Comparison of ENCODE assay signal across 16 cellular contexts in genomic region chr1:997728-998050, GRCh38. TPM values are rescaled to one million over a fixed set of nuclear protein-coding genes. Genes with fewer than 3 reads are reported as not detected.
DNase-seq lines count a peak whose midpoint lies in the region; ATAC-seq, FAIRE-seq and TF ChIP-seq lines count a peak whose summit lies in the region.
"Had no signal": no experiment of that assay in that cellular context is flagged by ENCODE, and none has a peak within 500 bp of the region (broad histone marks: within the 10 kb centered on the region; RNA-seq: fewer than 3 reads in every experiment).

No MANE protein-coding gene starts in this region.

- H3K9me1 ChIP-seq in K562 (ENCODE audit: control insufficient read depth, insufficient read depth, low read length) = no peaks in the 10 kb centered on the region

- H3K14ac ChIP-seq in trophoblast cell (ENCODE audit: low read length) = no peak overlapping the region

- no peak overlapping the region for H2AFZ ChIP-seq in GM23338
- no peak overlapping the region for H2AFZ ChIP-seq in K562 (ENCODE audit: low read depth, low read length)
- H2AFZ ChIP-seq in trophoblast cell (ENCODE audit: insufficient read depth, low read length, poor library complexity) = no peak overlapping the region

- H3K27ac Mint-ChIP-seq in GM23338 = no peak overlapping the region
- no peak overlapping the region for H3K27ac Mint-ChIP-seq in activated CD4-positive, alpha-beta T cell treated with anti-CD3 and anti-CD28 coated beads, Interleukin-2, amount 10 ng/mL, durations not matched to agents 7 days and 5 days

- POLR2A ChIA-PET in K562 (lab: Yijun Ruan, JAX) = interaction anchor here (0.7 to 1.9 kb wide), 6 partner anchors 13 to 205 kb away, joined by 3 to 8 read pairs (median 4); partner anchors contain the start of genes ISG15 and PERM1
- POLR2A ChIA-PET in activated CD4-positive, alpha-beta T cell treated with anti-CD3 and anti-CD28 coated beads, Interleukin-2, amount 10 ng/mL, durations not matched to agents 7 days and 5 days (lab: Charles Lee) = no interaction called here

- peaks cover 5% of the 10 kb centered on the region for H3K4me1 Mint-ChIP-seq in GM23338
- peaks cover 13% of the 10 kb centered on the region for H3K4me1 Mint-ChIP-seq in activated CD4-positive, alpha-beta T cell treated with anti-CD3 and anti-CD28 coated beads, Interleukin-2, amount 10 ng/mL, durations not matched to agents 7 days and 5 days

- no peak overlapping the region for H2BK5ac ChIP-seq in trophoblast cell (ENCODE audit: low read depth, low read length, poor library complexity)

- H3K36me3 Mint-ChIP-seq in GM23338 (ENCODE audit: low read depth) = no peaks in the 10 kb centered on the region; the same call in 1 of the 3 replicates
- peaks cover 2% of the 10 kb centered on the region for H3K36me3 Mint-ChIP-seq in activated CD4-positive, alpha-beta T cell treated with anti-CD3 and anti-CD28 coated beads, Interleukin-2, amount 10 ng/mL, durations not matched to agents 7 days and 5 days (ENCODE audit: low read depth)

- peaks cover 6% of the 10 kb centered on the region; the same call in 1 of the 2 replicates for H3F3A ChIP-seq in GM23338 (replicated peaks; ENCODE audit: low read depth)

- intact Hi-C loops in K562 (cut with micrococcal nuclease) = no loop called here

- H3K4me1 ChIP-seq in GM23338 (ENCODE audit: insufficient read depth) (peaks cover 8% of the 10 kb centered on the region), K562 (replicated peaks in 1 of 2; ENCODE audit: control insufficient read depth in 2 of 2, insufficient read depth in 2 of 2, low read length in 2 of 2) (peaks cover 4 to 71% of the 10 kb centered on the region in 2 experiments; a peak in 4 of 5 replicates), trophoblast cell (ENCODE audit: control insufficient read depth in 1 of 2, insufficient read depth in 2 of 2, low read length in 2 of 2) (peaks cover 16 to 21% of the 10 kb centered on the region in 2 experiments)

- no peaks in the 10 kb centered on the region for H3K9me3 ChIP-seq in K562 (replicated peaks; ENCODE audit: control insufficient read depth, insufficient read depth, low read depth, low read length)
- H3K9me3 ChIP-seq in trophoblast cell (ENCODE audit: insufficient read depth, low read depth, low read length) = peaks cover 7% of the 10 kb centered on the region
- H3K9me3 ChIP-seq: BLaER1, thoracic aorta had no signal

- BruUV-seq in K562 (replicated peaks; lab: Mats Ljungman, UMichigan) = no TSS peak

- no peak for TF ChIP-seq EP300 in K562 (IDR thresholded peaks at IDR 0.05; ENCODE audit: low read length)

- WGBS in K562 (ENCODE audit: insufficient coverage, low coverage, missing lambda C conversion rate) = 67% methylated on average over 4 of the region's 7 CpGs
- no CpG with 5 or more reads among the region's 7 CpGs for WGBS in trophoblast cell (ENCODE audit: extremely low coverage, insufficient coverage, insufficient read length)

- CTCF ChIA-PET in K562 (lab: Yijun Ruan, JAX; ENCODE audit: low intra/inter-chr PET ratio) = no interaction called here
- CTCF ChIA-PET in activated CD4-positive, alpha-beta T cell treated with anti-CD3 and anti-CD28 coated beads, Interleukin-2, amount 10 ng/mL, durations not matched to agents 7 days and 5 days (lab: Charles Lee) = interaction anchor here (0.8 to 1.5 kb wide), 3 partner anchors 13 to 36 kb away, joined by 3 to 5 read pairs (median 5); partner anchors contain the start of gene PERM1

- no peak overlapping the region for H3K18ac ChIP-seq in trophoblast cell (ENCODE audit: low read length)

- no peak for TF ChIP-seq RAD21 in K562 (CRISPR knock-in tag; conservative IDR thresholded peaks at IDR 0.05 in 1 of 2, IDR thresholded peaks at IDR 0.05 in 1 of 2)

- no peak overlapping the region for H4K12ac ChIP-seq in trophoblast cell (ENCODE audit: low read depth, low read length)

- no peak overlapping the region for H3K4me3 Mint-ChIP-seq in GM23338
- no peak overlapping the region for H3K4me3 Mint-ChIP-seq in activated CD4-positive, alpha-beta T cell treated with anti-CD3 and anti-CD28 coated beads, Interleukin-2, amount 10 ng/mL, durations not matched to agents 7 days and 5 days

- H3K4me3 ChIP-seq in GM23338 (peak overlapping the region; percentile 71; the same call in 1 of the 2 replicates), K562 (no peak overlapping the region), trophoblast cell (ENCODE audit: low read depth, low read length) (no peak overlapping the region)

- H2BK12ac ChIP-seq in trophoblast cell (ENCODE audit: low read length) = no peak overlapping the region

- no peak overlapping the region for H3K23ac ChIP-seq in trophoblast cell (ENCODE audit: low read length)

- no peaks in the 10 kb centered on the region for H3K36me3 ChIP-seq in GM23338 (ENCODE audit: insufficient read depth)
- H3K36me3 ChIP-seq in K562 (ENCODE audit: control insufficient read depth, insufficient read depth, low read length) = no peaks in the 10 kb centered on the region
- H3K36me3 ChIP-seq in trophoblast cell (ENCODE audit: control insufficient read depth in 1 of 2, insufficient read depth in 2 of 2, low read length in 2 of 2) = peaks cover 0 to 2% of the 10 kb centered on the region in 2 experiments
- H3K36me3 ChIP-seq: BLaER1, esophagus squamous epithelium, thoracic aorta had no signal

- H3K4ac ChIP-seq in trophoblast cell (ENCODE audit: low read depth, low read length) = no peak overlapping the region

- peaks cover 24% of the 10 kb centered on the region for H3K79me1 ChIP-seq in trophoblast cell (ENCODE audit: low read length)

- H3K27me3 ChIP-seq in GM23338 (ENCODE audit: insufficient read depth) (peaks cover 91% of the 10 kb centered on the region), K562 (ENCODE audit: control insufficient read depth in 2 of 2, insufficient read depth in 2 of 2, low read length in 2 of 2) (peaks cover 0 to 8% of the 10 kb centered on the region in 2 experiments; a peak in 1 of 5 replicates), trophoblast cell (ENCODE audit: insufficient read depth, low read length) (peaks cover 29% of the 10 kb centered on the region)

- H3K4me2 ChIP-seq in GM23338 = peak overlapping the region; percentile 82; the same call in 1 of the 2 replicates
- H3K4me2 ChIP-seq in K562 (ENCODE audit: insufficient read depth, low read length) = no peak overlapping the region
- no peak overlapping the region for H3K4me2 ChIP-seq in trophoblast cell (ENCODE audit: low read length)

- no peak for DNase-seq in GM23338 (ENCODE audit: low spot score)
- DNase-seq in K562 (ENCODE audit: extremely low read depth in 1 of 4, low spot score in 3 of 4) = peak in 1 of 4 experiments; percentile 14
- no peak for DNase-seq in trophoblast cell
- DNase-seq in activated CD4-positive, alpha-beta T cell treated with anti-CD3 and anti-CD28 coated beads, Interleukin-2, amount 10 ng/mL, durations not matched to agents 7 days and 5 days = no peak
- no peak for DNase-seq in midbrain (lab: John Stamatoyannopoulos, UW)
- DNase-seq in caudate nucleus (lab: John Stamatoyannopoulos, UW) = no peak
- DNase-seq: activated CD4-positive, alpha-beta T cell treated with anti-CD3 and anti-CD28 coated beads, Interleukin-2, amount 50 U/mL, for 48 hours; cortex of kidney; DND-41; esophagus squamous epithelium; KBM-7; NCI-H1105 treated with DMSO at 0.1 percent for 48 hours had no signal

- peak overlapping the region in 1 of 2 experiments; percentile 24; a peak in 1 of 4 replicates for H3K9ac ChIP-seq in K562 (ENCODE audit: insufficient read depth in 1 of 2, low read depth in 2 of 2, low read length in 2 of 2)
- H3K9ac ChIP-seq in trophoblast cell (ENCODE audit: low read length) = no peak overlapping the region
- H3K9ac ChIP-seq: BLaER1 had no signal

- peak overlapping the region; percentile 75 for H2AK5ac ChIP-seq in trophoblast cell (ENCODE audit: low read length)

- H2BK120ac ChIP-seq in trophoblast cell (ENCODE audit: insufficient read depth, low read length, poor library complexity) = no peak overlapping the region

- H3K79me2 ChIP-seq in GM23338 (replicated peaks; ENCODE audit: insufficient read depth) (no peaks in the 10 kb centered on the region), K562 (ENCODE audit: control insufficient read depth, insufficient read depth, low read length) (peaks cover 16% of the 10 kb centered on the region; the same call in 2 of the 3 replicates), trophoblast cell (ENCODE audit: control insufficient read depth, insufficient read depth, low read length, poor library complexity) (peaks cover 3% of the 10 kb centered on the region)

- no peak for FAIRE-seq in K562 (lab: Jason Lieb, UNC)
- FAIRE-seq: TTC549 had no signal

- H4K20me1 ChIP-seq in GM23338 (replicated peaks; ENCODE audit: insufficient read depth) = no peaks in the 10 kb centered on the region
- H4K20me1 ChIP-seq in K562 (replicated peaks; ENCODE audit: control insufficient read depth, insufficient read depth, low read length) = peaks cover 9% of the 10 kb centered on the region; the same call in 1 of the 2 replicates

- in situ Hi-C loops in K562 (cut with MboI) = no loop called here

- TF ChIP-seq POLR2A in K562 (conservative IDR thresholded peaks at IDR 0.05) = no peak

- H3K27me3 Mint-ChIP-seq in GM23338 (ENCODE audit: insufficient read depth, low read depth, poor library complexity) = peaks cover 74% of the 10 kb centered on the region
- H3K27me3 Mint-ChIP-seq in activated CD4-positive, alpha-beta T cell treated with anti-CD3 and anti-CD28 coated beads, Interleukin-2, amount 10 ng/mL, durations not matched to agents 7 days and 5 days = peaks cover 29% of the 10 kb centered on the region

- TF ChIP-seq CTCF in GM23338 (conservative IDR thresholded peaks at IDR 0.05; ENCODE audit: low read depth in 2 of 2) (no peak), K562 (IDR thresholded peaks at IDR 0.05 in 2 of 3, conservative IDR thresholded peaks at IDR 0.05 in 1 of 3; ENCODE audit: insufficient read depth in 2 of 3, low read depth in 1 of 3, low read length in 3 of 3) (no peak)

- H4K91ac ChIP-seq in trophoblast cell (ENCODE audit: low read depth, low read length) = no peak overlapping the region

- H3K9me2 ChIP-seq in GM23338 (ENCODE audit: insufficient read depth) = no peaks in the 10 kb centered on the region

- no peak overlapping the region for H4K8ac ChIP-seq in trophoblast cell (ENCODE audit: low read depth, low read length)

- no peak overlapping the region for H3K27ac ChIP-seq in GM23338 (ENCODE audit: low read depth)
- H3K27ac ChIP-seq in K562 (ENCODE audit: extremely low read depth, low read depth, low read length) = no peak overlapping the region
- no peak overlapping the region for H3K27ac ChIP-seq in trophoblast cell (ENCODE audit: low read depth, low read length)
- H3K27ac ChIP-seq in caudate nucleus (ENCODE audit: low read depth, low read length) = no peak overlapping the region
- H3K27ac ChIP-seq: BLaER1, esophagus squamous epithelium, SK-N-MC, thoracic aorta had no signal

- ATAC-seq in GM23338 (peak; percentile 1; the same call in 2 of the 3 replicates), K562 (no peak)

- H3K9me3 Mint-ChIP-seq in GM23338 = peaks cover 9% of the 10 kb centered on the region
- H3K9me3 Mint-ChIP-seq in activated CD4-positive, alpha-beta T cell treated with anti-CD3 and anti-CD28 coated beads, Interleukin-2, amount 10 ng/mL, durations not matched to agents 7 days and 5 days = peaks cover 2% of the 10 kb centered on the region

RNA-seq across cellular contexts. Expression of gene HES4, which starts 2.2 kb away (rescaled TPM):
- 2.3 and 4.8 TPM in 2 replicates for total RNA-seq in GM23338 (2014; rRNA removed; shearing (Covaris generic))
- polyA plus RNA-seq in GM23338 (2016; fragmentation: Nextera tagmentation; extraction: Ambion mirVana) (6.7 and 7.9 TPM in 2 replicates), K562 (2011; rRNA removed) (5.3 and 10.4 TPM in 2 replicates), K562 (2014; fragmentation: Illumina TruSeq; extraction: Trizol) (0.21 and 0.61 TPM in 2 replicates), K562 (2014; fragmentation: Nextera tagmentation; extraction: Ambion mirVana) (not detected), K562 (2014; rRNA removed) (33.7 and 43.7 TPM in 2 replicates)
- 5.7 and 23.9 TPM in 2 replicates for total RNA-seq in K562 (2011; cell fraction: chromatin; rRNA removed; ENCODE audit: low replicate concordance)
- 54.5 and 57.7 TPM in 2 replicates for total RNA-seq in K562 (2011; cell fraction: nucleolus; rRNA removed)
- total RNA-seq in K562 (2011; cell fraction: nucleoplasm; rRNA removed) = 14.9 and 19.0 TPM in 2 replicates
- total RNA-seq in K562 (2014; rRNA removed) (41.4 and 49.2 TPM in 2 replicates), K562 (2014; rRNA removed; fragmentation: Illumina TruSeq; extraction: Trizol) (0.25 TPM in 1 of 2 replicates, not detected in the other), K562 (2015; rRNA removed; fragmentation: Illumina TruSeq; extraction: Trizol) (1.9 TPM in 2 replicates), K562 (2021) (40.5 and 44.3 TPM in 2 replicates)
- 18.6 and 66.9 TPM in 2 replicates for polyA plus RNA-seq in K562 (2011; cell fraction: cytosol; rRNA removed)
- 86.7 and 173 TPM in 2 replicates for polyA plus RNA-seq in K562 (2011; cell fraction: nucleus; rRNA removed)
- 8.3 and 15.7 TPM in 2 replicates for polyA plus RNA-seq in K562 (2012)
- polyA minus RNA-seq in K562 (2011; rRNA and poly(A)+ RNA removed) = 0.21 TPM in 1 of 2 replicates, not detected in the other
- polyA minus RNA-seq in K562 (2011; cell fraction: cytosol; rRNA and poly(A)+ RNA removed) = 3.6 and 11.6 TPM in 2 replicates
- polyA minus RNA-seq in K562 (2011; cell fraction: nucleus; rRNA and poly(A)+ RNA removed) = 7.2 and 11.6 TPM in 2 replicates
- polyA plus RNA-seq in trophoblast cell (2013) = 20.5 and 21.2 TPM in 2 replicates
- under 1 TPM; 0.42 to 0.46 TPM for total RNA-seq in activated CD4-positive, alpha-beta T cell treated with anti-CD3 and anti-CD28 coated beads, Interleukin-2, amount 10 ng/mL, durations not matched to agents 7 days and 5 days

RNA-seq across cellular contexts. Expression of gene ISG15, which starts 15.6 kb away (rescaled TPM):
- 52.9 and 65.3 TPM in 2 replicates for total RNA-seq in GM23338 (2014; rRNA removed; shearing (Covaris generic))
- polyA plus RNA-seq in GM23338 (2016; fragmentation: Nextera tagmentation; extraction: Ambion mirVana) = 101 and 113 TPM in 2 replicates
- 2.7 and 7.4 TPM in 2 replicates for total RNA-seq in K562 (2011; cell fraction: chromatin; rRNA removed; ENCODE audit: low replicate concordance)
- total RNA-seq in K562 (2011; cell fraction: nucleolus; rRNA removed) = 13.3 and 15.0 TPM in 2 replicates
- total RNA-seq in K562 (2011; cell fraction: nucleoplasm; rRNA removed) = 6.9 and 9.5 TPM in 2 replicates
- total RNA-seq in K562 (2014; rRNA removed) = 58.3 and 70.7 TPM in 2 replicates
- 0.40 and 0.54 TPM in 2 replicates for total RNA-seq in K562 (2014; rRNA removed; fragmentation: Illumina TruSeq; extraction: Trizol)
- total RNA-seq in K562 (2015; rRNA removed; fragmentation: Illumina TruSeq; extraction: Trizol) = 10.8 and 11.6 TPM in 2 replicates
- total RNA-seq in K562 (2021) = 31.1 and 32.5 TPM in 2 replicates
- 14.5 and 15.7 TPM in 2 replicates for polyA plus RNA-seq in K562 (2011; rRNA removed)
- 26.4 and 90.5 TPM in 2 replicates for polyA plus RNA-seq in K562 (2011; cell fraction: cytosol; rRNA removed)
- 11.7 and 19.4 TPM in 2 replicates for polyA plus RNA-seq in K562 (2011; cell fraction: nucleus; rRNA removed)
- 26.7 and 43.1 TPM in 2 replicates for polyA plus RNA-seq in K562 (2012)
- 2.6 and 12.8 TPM in 2 replicates for polyA plus RNA-seq in K562 (2014; fragmentation: Illumina TruSeq; extraction: Trizol)
- polyA plus RNA-seq in K562 (2014; fragmentation: Nextera tagmentation; extraction: Ambion mirVana) = 10 to 100 TPM in 1 of 2 experiments, 1 to 10 TPM in 1; 7.2 to 12.2 TPM
- polyA plus RNA-seq in K562 (2014; rRNA removed) = 50.8 and 56.1 TPM in 2 replicates
- polyA minus RNA-seq in K562 (2011; rRNA and poly(A)+ RNA removed) = 1.9 and 3.6 TPM in 2 replicates
- 6.9 and 7.5 TPM in 2 replicates for polyA minus RNA-seq in K562 (2011; cell fraction: cytosol; rRNA and poly(A)+ RNA removed)
- polyA minus RNA-seq in K562 (2011; cell fraction: nucleus; rRNA and poly(A)+ RNA removed) = 1.9 and 5.0 TPM in 2 replicates
- 69.0 and 69.9 TPM in 2 replicates for polyA plus RNA-seq in trophoblast cell (2013)
- total RNA-seq in activated CD4-positive, alpha-beta T cell treated with anti-CD3 and anti-CD28 coated beads, Interleukin-2, amount 10 ng/mL, durations not matched to agents 7 days and 5 days = 100 to 1,000 TPM; 237 to 332 TPM

RNA-seq across cellular contexts. Expression of gene PERM1, which starts 15.8 kb away (rescaled TPM):
- total RNA-seq in GM23338 (2014; rRNA removed; shearing (Covaris generic)) = not detected in 2 replicates
- 0.66 and 1.1 TPM in 2 replicates for polyA plus RNA-seq in GM23338 (2016; fragmentation: Nextera tagmentation; extraction: Ambion mirVana)
- total RNA-seq in K562 (2011; cell fraction: chromatin; rRNA removed; ENCODE audit: low replicate concordance) = 0.30 and 1.0 TPM in 2 replicates
- 0.39 and 0.67 TPM in 2 replicates for total RNA-seq in K562 (2011; cell fraction: nucleolus; rRNA removed)
- 0.23 and 0.29 TPM in 2 replicates for total RNA-seq in K562 (2011; cell fraction: nucleoplasm; rRNA removed)
- not detected in 2 replicates for total RNA-seq in K562 (2014; rRNA removed)
- not detected in 2 replicates for total RNA-seq in K562 (2014; rRNA removed; fragmentation: Illumina TruSeq; extraction: Trizol)
- total RNA-seq in K562 (2015; rRNA removed; fragmentation: Illumina TruSeq; extraction: Trizol) = not detected in 2 replicates
- total RNA-seq in K562 (2021) = not detected in 2 replicates
- polyA plus RNA-seq in K562 (2011; rRNA removed) = 0.04 TPM in 1 of 2 replicates, not detected in the other
- polyA plus RNA-seq in K562 (2011; cell fraction: cytosol; rRNA removed) = 0.06 TPM in 1 of 2 replicates, not detected in the other
- 0.18 and 0.25 TPM in 2 replicates for polyA plus RNA-seq in K562 (2011; cell fraction: nucleus; rRNA removed)
- polyA plus RNA-seq in K562 (2012) = 0.46 and 0.48 TPM in 2 replicates
- polyA plus RNA-seq in K562 (2014; fragmentation: Illumina TruSeq; extraction: Trizol) = not detected in 2 replicates
- not detected for polyA plus RNA-seq in K562 (2014; fragmentation: Nextera tagmentation; extraction: Ambion mirVana)
- polyA plus RNA-seq in K562 (2014; rRNA removed) = not detected in 2 replicates
- polyA minus RNA-seq in K562 (2011; rRNA and poly(A)+ RNA removed) = not detected in 2 replicates
- not detected in 2 replicates for polyA minus RNA-seq in K562 (2011; cell fraction: cytosol; rRNA and poly(A)+ RNA removed)
- 0.33 TPM in 1 of 2 replicates, not detected in the other for polyA minus RNA-seq in K562 (2011; cell fraction: nucleus; rRNA and poly(A)+ RNA removed)
- not detected in 2 replicates for polyA plus RNA-seq in trophoblast cell (2013)
- total RNA-seq in activated CD4-positive, alpha-beta T cell treated with anti-CD3 and anti-CD28 coated beads, Interleukin-2, amount 10 ng/mL, durations not matched to agents 7 days and 5 days = not detected
- total RNA-seq: esophagus squamous epithelium had no signal

RNA-seq across cellular contexts. Expression of gene AGRN, which starts 22.2 kb away (rescaled TPM):
- total RNA-seq in GM23338 (2014; rRNA removed; shearing (Covaris generic)) = 144 and 185 TPM in 2 replicates
- polyA plus RNA-seq in GM23338 (2016; fragmentation: Nextera tagmentation; extraction: Ambion mirVana) (12.3 and 13.2 TPM in 2 replicates), K562 (2011; rRNA removed) (18.1 and 39.0 TPM in 2 replicates), K562 (2014; fragmentation: Illumina TruSeq; extraction: Trizol) (19.2 and 34.8 TPM in 2 replicates), K562 (2014; fragmentation: Nextera tagmentation; extraction: Ambion mirVana) (under 1 TPM; 0.04 to 0.06 TPM), K562 (2014; rRNA removed) (49.3 and 67.7 TPM in 2 replicates)
- 268 and 576 TPM in 2 replicates for total RNA-seq in K562 (2011; cell fraction: chromatin; rRNA removed; ENCODE audit: low replicate concordance)
- 387 and 414 TPM in 2 replicates for total RNA-seq in K562 (2011; cell fraction: nucleolus; rRNA removed)
- 326 and 377 TPM in 2 replicates for total RNA-seq in K562 (2011; cell fraction: nucleoplasm; rRNA removed)
- total RNA-seq in K562 (2014; rRNA removed) (29.5 and 37.2 TPM in 2 replicates), K562 (2014; rRNA removed; fragmentation: Illumina TruSeq; extraction: Trizol) (4.5 and 4.9 TPM in 2 replicates), K562 (2015; rRNA removed; fragmentation: Illumina TruSeq; extraction: Trizol) (12.0 and 13.2 TPM in 2 replicates), K562 (2021) (89.7 and 111 TPM in 2 replicates)
- polyA plus RNA-seq in K562 (2011; cell fraction: cytosol; rRNA removed) = 28.0 and 43.3 TPM in 2 replicates
- 483 and 499 TPM in 2 replicates for polyA plus RNA-seq in K562 (2011; cell fraction: nucleus; rRNA removed)
- polyA plus RNA-seq in K562 (2012) = 66.2 and 73.2 TPM in 2 replicates
- 12.6 and 21.4 TPM in 2 replicates for polyA minus RNA-seq in K562 (2011; rRNA and poly(A)+ RNA removed)
- 33.4 and 47.6 TPM in 2 replicates for polyA minus RNA-seq in K562 (2011; cell fraction: cytosol; rRNA and poly(A)+ RNA removed)
- polyA minus RNA-seq in K562 (2011; cell fraction: nucleus; rRNA and poly(A)+ RNA removed) = 68.5 and 80.0 TPM in 2 replicates
- polyA plus RNA-seq in trophoblast cell (2013) = 92.6 and 100 TPM in 2 replicates
- total RNA-seq in activated CD4-positive, alpha-beta T cell treated with anti-CD3 and anti-CD28 coated beads, Interleukin-2, amount 10 ng/mL, durations not matched to agents 7 days and 5 days = 1 to 10 TPM; 7.4 to 8.3 TPM

RNA-seq across cellular contexts. Expression of gene PLEKHN1, which starts 31.4 kb away (rescaled TPM):
- 2.2 and 3.3 TPM in 2 replicates for total RNA-seq in GM23338 (2014; rRNA removed; shearing (Covaris generic))
- polyA plus RNA-seq in GM23338 (2016; fragmentation: Nextera tagmentation; extraction: Ambion mirVana) (0.94 and 1.4 TPM in 2 replicates), K562 (2011; rRNA removed) (0.13 and 0.34 TPM in 2 replicates), K562 (2014; fragmentation: Illumina TruSeq; extraction: Trizol) (0.13 and 0.69 TPM in 2 replicates), K562 (2014; fragmentation: Nextera tagmentation; extraction: Ambion mirVana) (not detected), K562 (2014; rRNA removed) (0.52 and 0.80 TPM in 2 replicates)
- 0.99 and 3.5 TPM in 2 replicates for total RNA-seq in K562 (2011; cell fraction: chromatin; rRNA removed; ENCODE audit: low replicate concordance)
- 1.2 and 2.6 TPM in 2 replicates for total RNA-seq in K562 (2011; cell fraction: nucleolus; rRNA removed)
- total RNA-seq in K562 (2011; cell fraction: nucleoplasm; rRNA removed) = 0.88 and 1.6 TPM in 2 replicates
- total RNA-seq in K562 (2014; rRNA removed) (0.09 and 0.69 TPM in 2 replicates), K562 (2014; rRNA removed; fragmentation: Illumina TruSeq; extraction: Trizol) (0.07 TPM in 1 of 2 replicates, not detected in the other), K562 (2015; rRNA removed; fragmentation: Illumina TruSeq; extraction: Trizol) (0.11 and 0.18 TPM in 2 replicates), K562 (2021) (1.2 and 1.5 TPM in 2 replicates)
- 0.12 and 0.37 TPM in 2 replicates for polyA plus RNA-seq in K562 (2011; cell fraction: cytosol; rRNA removed)
- polyA plus RNA-seq in K562 (2011; cell fraction: nucleus; rRNA removed) = 2.6 and 3.6 TPM in 2 replicates
- 0.47 and 1.4 TPM in 2 replicates for polyA plus RNA-seq in K562 (2012)
- not detected in 2 replicates for polyA minus RNA-seq in K562 (2011; rRNA and poly(A)+ RNA removed)
- polyA minus RNA-seq in K562 (2011; cell fraction: cytosol; rRNA and poly(A)+ RNA removed) = 0.55 TPM in 1 of 2 replicates, not detected in the other
- polyA minus RNA-seq in K562 (2011; cell fraction: nucleus; rRNA and poly(A)+ RNA removed) = 1.3 and 1.8 TPM in 2 replicates
- polyA plus RNA-seq in trophoblast cell (2013) = 1.9 and 2.1 TPM in 2 replicates
- 1 to 10 TPM; 3.2 TPM for total RNA-seq in activated CD4-positive, alpha-beta T cell treated with anti-CD3 and anti-CD28 coated beads, Interleukin-2, amount 10 ng/mL, durations not matched to agents 7 days and 5 days
